ENCODE assay signal across 8 cellular contexts in the genomic region with DNA sequence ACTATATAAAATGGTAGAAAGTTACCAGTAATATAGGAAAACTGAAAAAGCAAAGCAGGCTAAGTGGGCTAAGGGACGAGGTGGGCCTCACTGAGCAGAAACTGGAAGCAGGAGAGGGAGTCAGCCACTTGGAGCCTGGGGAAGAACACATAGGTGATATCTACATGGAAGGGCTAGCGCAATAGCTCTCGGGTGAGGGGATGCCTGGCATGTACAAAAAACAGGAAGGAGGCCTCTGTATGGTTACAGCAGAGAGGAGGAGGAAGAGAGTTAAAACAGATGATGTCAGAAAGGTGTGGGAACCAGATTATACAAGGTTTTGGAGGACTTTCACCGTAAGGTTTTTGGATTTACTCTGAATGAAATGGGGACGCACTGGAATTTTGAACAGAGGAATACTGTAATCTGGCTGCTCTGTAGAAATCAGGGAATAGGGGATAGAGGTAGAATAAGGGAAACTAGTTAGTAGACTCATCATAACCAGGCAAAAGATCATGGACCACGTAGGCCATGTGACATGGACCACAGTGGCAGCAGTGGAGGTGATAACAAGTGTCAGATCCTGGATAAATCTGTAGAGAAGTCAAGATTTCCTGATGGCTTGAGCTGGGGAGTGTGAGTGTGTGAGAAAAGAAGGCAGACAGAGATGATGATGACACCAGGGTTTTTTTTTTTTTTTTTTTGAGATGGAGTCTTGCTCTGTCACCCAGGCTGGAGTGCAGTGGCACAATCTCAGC. TPM values are rescaled to one million over a fixed set of nuclear protein-coding genes. Genes with fewer than 3 reads are reported as not detected.
DNase-seq lines count a peak whose midpoint lies in the region; ATAC-seq and TF ChIP-seq lines count a peak whose summit lies in the region.

No MANE protein-coding gene starts in this region.

- no peaks in the 10 kb centered on the region for H3K9me3 Mint-ChIP-seq in activated T-helper 1 cell treated with anti-CD3 and anti-CD28 coated beads, Interleukin-12 subunit alpha, Interleukin-12 subunit beta, Interleukin-2, Interleukin-4 antibody, amounts not matched to agents 30 ng/mL and 10 ng/mL and 1 ng/mL, durations not matched to agents 14 hours and 24 hours and 36 hours
- no peaks in the 10 kb centered on the region for H3K9me3 Mint-ChIP-seq in natural killer cell

- peak; percentile 45 to 75 (median 54) for ATAC-seq in natural killer cell
- ATAC-seq in GM19328 (IDR thresholded peaks at IDR 0.05; ENCODE audit: unreplicated experiment), result no peak

- intact Hi-C loops in activated T-helper 1 cell treated with anti-CD3 and anti-CD28 coated beads, Interleukin-12 subunit alpha, Interleukin-12 subunit beta, Interleukin-2, Interleukin-4 antibody, amounts not matched to agents 30 ng/mL and 10 ng/mL and 1 ng/mL, durations not matched to agents 14 hours and 24 hours and 36 hours (cut with micrococcal nuclease), result no loop called here
- intact Hi-C loops in natural killer cell (cut with micrococcal nuclease), result no loop called here

- TF ChIP-seq CTCF in natural killer cell (IDR thresholded peaks at IDR 0.05), result no peak

- peaks cover 63% of the 10 kb centered on the region for H3K4me1 Mint-ChIP-seq in activated T-helper 1 cell treated with anti-CD3 and anti-CD28 coated beads, Interleukin-12 subunit alpha, Interleukin-12 subunit beta, Interleukin-2, Interleukin-4 antibody, amounts not matched to agents 30 ng/mL and 10 ng/mL and 1 ng/mL, durations not matched to agents 14 hours and 24 hours and 36 hours (ENCODE audit: low read depth)
- peaks cover 47 to 59% of the 10 kb centered on the region in 2 donors for H3K4me1 Mint-ChIP-seq in natural killer cell

- DNase-seq in EH (ENCODE audit: low read depth) (peak; percentile 21), NAMALWA (ENCODE audit: low spot score) (peak; percentile 56), natural killer cell (no peak), NCI-H69 (lab: John Stamatoyannopoulos, UW) (no peak), NCI-H2227 treated with DMSO at 0.1 percent for 48 hours (lab: John Stamatoyannopoulos, UW) (no peak), DMS 273 (lab: John Stamatoyannopoulos, UW; ENCODE audit: unreplicated experiment) (no peak)
- DNase-seq in activated T-helper 1 cell treated with anti-CD3 and anti-CD28 coated beads, Interleukin-12 subunit alpha, Interleukin-12 subunit beta, Interleukin-2, Interleukin-4 antibody, amounts not matched to agents 30 ng/mL and 10 ng/mL and 1 ng/mL, durations not matched to agents 14 hours and 24 hours and 36 hours (ENCODE audit: low spot score), result peak; percentile 23

- no peaks in the 10 kb centered on the region for H3K27me3 Mint-ChIP-seq in activated T-helper 1 cell treated with anti-CD3 and anti-CD28 coated beads, Interleukin-12 subunit alpha, Interleukin-12 subunit beta, Interleukin-2, Interleukin-4 antibody, amounts not matched to agents 30 ng/mL and 10 ng/mL and 1 ng/mL, durations not matched to agents 14 hours and 24 hours and 36 hours (ENCODE audit: insufficient read depth)
- no peaks in the 10 kb centered on the region for H3K27me3 Mint-ChIP-seq in natural killer cell (ENCODE audit: low read depth in 2 of 2)

- peak overlapping the region; percentile 97 for H3K27ac Mint-ChIP-seq in activated T-helper 1 cell treated with anti-CD3 and anti-CD28 coated beads, Interleukin-12 subunit alpha, Interleukin-12 subunit beta, Interleukin-2, Interleukin-4 antibody, amounts not matched to agents 30 ng/mL and 10 ng/mL and 1 ng/mL, durations not matched to agents 14 hours and 24 hours and 36 hours
- H3K27ac Mint-ChIP-seq in natural killer cell, result peak overlapping the region; percentile 61 to 85

- H3K36me3 Mint-ChIP-seq in activated T-helper 1 cell treated with anti-CD3 and anti-CD28 coated beads, Interleukin-12 subunit alpha, Interleukin-12 subunit beta, Interleukin-2, Interleukin-4 antibody, amounts not matched to agents 30 ng/mL and 10 ng/mL and 1 ng/mL, durations not matched to agents 14 hours and 24 hours and 36 hours (ENCODE audit: low read depth), result peaks cover 46% of the 10 kb centered on the region
- H3K36me3 Mint-ChIP-seq in natural killer cell, result no peaks in the 10 kb centered on the region

- peak overlapping the region; percentile 69 for H3K4me3 Mint-ChIP-seq in activated T-helper 1 cell treated with anti-CD3 and anti-CD28 coated beads, Interleukin-12 subunit alpha, Interleukin-12 subunit beta, Interleukin-2, Interleukin-4 antibody, amounts not matched to agents 30 ng/mL and 10 ng/mL and 1 ng/mL, durations not matched to agents 14 hours and 24 hours and 36 hours
- peak overlapping the region; percentile 18 for H3K4me3 Mint-ChIP-seq in natural killer cell

RNA-seq across cellular contexts. Expression of gene FNBP1, which starts 52.6 kb away (rescaled TPM):
- total RNA-seq in activated T-helper 1 cell treated with anti-CD3 and anti-CD28 coated beads, Interleukin-12 subunit alpha, Interleukin-12 subunit beta, Interleukin-2, Interleukin-4 antibody, amounts not matched to agents 30 ng/mL and 10 ng/mL and 1 ng/mL, durations not matched to agents 14 hours and 24 hours and 36 hours, result 195 and 202 TPM in 2 replicates
- 100 to 1,000 TPM; 177 to 209 (median 203) TPM for total RNA-seq in natural killer cell

Comparison
In these comparisons a context has a peak if more than half of its experiments do, and no peak if none do; other contexts are left out.
1. DNase-seq: peak in EH (single experiment), NAMALWA (single experiment) and activated T-helper 1 cell treated with anti-CD3 and anti-CD28 coated beads, Interleukin-12 subunit alpha, Interleukin-12 subunit beta, Interleukin-2, Interleukin-4 antibody, amounts not matched to agents 30 ng/mL and 10 ng/mL and 1 ng/mL, durations not matched to agents 14 hours and 24 hours and 36 hours (single experiment); none in natural killer cell (single experiment), NCI-H69 (single experiment), NCI-H2227 treated with DMSO at 0.1 percent for 48 hours (single experiment) and DMS 273 (single experiment).